ENCODE assay signal across 2 cellular contexts in genomic region chr2:157193461-157193860, GRCh38.
TF ChIP-seq lines count a peak whose summit lies in the region.

No MANE protein-coding gene starts in this region.

TF ChIP-seq in SK-N-SH, 30 proteins besides CTCF, POLR2A, EP300 and RAD21:
- TF ChIP-seq IRF3 (IDR thresholded peaks at IDR 0.05; ENCODE audit: low read depth, low read length) (no peak), GATA2 (CRISPR knock-in tag; IDR thresholded peaks at IDR 0.05) (no peak), FOSL2 (IDR thresholded peaks at IDR 0.05; ENCODE audit: borderline replicate concordance, low read depth) (no peak), RCOR1 (IDR thresholded peaks at IDR 0.05; ENCODE audit: low read length) (no peak), USF1 (IDR thresholded peaks at IDR 0.05; ENCODE audit: borderline replicate concordance, low read depth) (no peak), REST (IDR thresholded peaks at IDR 0.05; ENCODE audit: low read depth, low read length) (no peak), CHD2 (IDR thresholded peaks at IDR 0.05; ENCODE audit: low read length, partially characterized antibody) (no peak), RXRA (IDR thresholded peaks at IDR 0.05; ENCODE audit: borderline replicate concordance, low read depth) (no peak), JUND (IDR thresholded peaks at IDR 0.05) (no peak), MEF2A (IDR thresholded peaks at IDR 0.05; ENCODE audit: borderline replicate concordance, low read depth) (no peak)

TF ChIP-seq in SK-N-SH treated with all-trans-retinoic acid at 6 μM for 48 hours, 23 proteins besides CTCF, POLR2A, EP300 and RAD21 (continued from another document):
- no peak for TF ChIP-seq TSHZ2 (CRISPR knock-in tag; IDR thresholded peaks at IDR 0.05)
- no peak for TF ChIP-seq SNAI2 (CRISPR knock-in tag; IDR thresholded peaks at IDR 0.05)
- no peak for TF ChIP-seq PPARA (CRISPR knock-in tag; IDR thresholded peaks at IDR 0.05; ENCODE audit: borderline replicate concordance)
- TF ChIP-seq ZNF70 (CRISPR knock-in tag; IDR thresholded peaks at IDR 0.05), result no peak
- no peak for TF ChIP-seq CREB5 (CRISPR knock-in tag; IDR thresholded peaks at IDR 0.05; ENCODE audit: low read depth)
- TF ChIP-seq PATZ1 (CRISPR knock-in tag; IDR thresholded peaks at IDR 0.05; ENCODE audit: borderline replicate concordance), result no peak
- no peak for TF ChIP-seq ZNF8 (CRISPR knock-in tag; IDR thresholded peaks at IDR 0.05)
- TF ChIP-seq ESRRG (CRISPR knock-in tag; IDR thresholded peaks at IDR 0.05), result no peak
- TF ChIP-seq ZFP30 (CRISPR knock-in tag; IDR thresholded peaks at IDR 0.05), result no peak
- no peak for TF ChIP-seq ZFP3 (CRISPR knock-in tag; IDR thresholded peaks at IDR 0.05)
- TF ChIP-seq RARB (CRISPR knock-in tag; IDR thresholded peaks at IDR 0.05), result no peak
- TF ChIP-seq POU6F1 (CRISPR knock-in tag; IDR thresholded peaks at IDR 0.05; ENCODE audit: borderline replicate concordance, low read depth), result no peak
TF ChIP-seq in SK-N-SH treated with all-trans-retinoic acid at 6 μM for 48 hours: peak in this region for 0.
